In the genomic region with DNA sequence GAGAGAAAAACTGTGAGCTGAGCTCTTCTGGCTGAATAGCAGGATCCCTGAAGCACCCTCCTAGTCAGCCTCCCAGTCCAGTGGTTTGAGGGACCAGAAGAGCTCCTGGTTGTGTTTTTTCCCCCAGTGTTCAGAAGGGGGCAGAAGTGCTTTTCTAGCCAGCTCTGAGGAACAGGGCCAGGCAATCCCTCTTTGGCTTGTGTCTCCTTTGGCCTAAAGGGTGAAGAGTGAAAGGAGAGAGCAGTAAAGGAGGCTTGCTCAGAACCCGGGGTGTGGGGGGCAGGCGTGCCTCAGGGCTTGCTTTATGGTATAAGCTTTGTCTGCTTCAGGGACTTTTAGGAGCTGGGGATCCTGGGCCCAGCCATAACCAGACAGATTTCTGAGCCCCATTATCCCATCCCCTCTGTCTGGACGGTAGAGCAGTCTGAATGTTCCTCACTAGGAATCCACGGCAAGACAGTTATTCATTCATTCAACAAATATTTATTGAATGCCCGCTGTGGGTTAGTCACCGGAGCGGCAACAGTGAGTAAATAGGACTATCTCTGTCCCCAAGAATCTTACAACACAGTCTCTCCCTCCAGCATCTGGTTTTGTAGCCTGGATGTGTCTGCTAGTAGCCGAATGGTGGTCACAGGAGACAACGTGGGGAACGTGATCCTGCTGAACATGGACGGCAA, we compare ENCODE assay signal across 7 cellular contexts. TPM values are rescaled to one million over a fixed set of nuclear protein-coding genes. Genes with fewer than 3 reads are reported as not detected.
A peak's percentile ranks its signal among the peaks of the same experiment; 100 is the strongest.
DNase-seq lines count a peak whose midpoint lies in the region; ATAC-seq and TF ChIP-seq lines count a peak whose summit lies in the region.
"Had no signal": no experiment of that assay in that cellular context is flagged by ENCODE, and none has a peak within 500 bp of the region (broad histone marks: within the 10 kb centered on the region; RNA-seq: fewer than 3 reads in every experiment).

No MANE protein-coding gene starts in this region.

- no peaks in the 10 kb centered on the region for H3K9me3 ChIP-seq in endodermal cell (ENCODE audit: control insufficient read depth, low read length)
- H3K9me3 ChIP-seq in stomach smooth muscle (ENCODE audit: control insufficient read depth in 2 of 2, low read length in 2 of 2), result no peaks in the 10 kb centered on the region
- H3K9me3 ChIP-seq in colonic mucosa, result no peaks in the 10 kb centered on the region
- H3K9me3 ChIP-seq: ovary had no signal

- no peaks in the 10 kb centered on the region for H3K9me3 Mint-ChIP-seq in endodermal cell

- peaks cover 13% of the 10 kb centered on the region for H3K36me3 ChIP-seq in endodermal cell (ENCODE audit: control insufficient read depth, insufficient read depth, low read length)
- H3K36me3 ChIP-seq in stomach smooth muscle (ENCODE audit: control insufficient read depth in 2 of 2, insufficient read depth in 2 of 2, low read length in 2 of 2), result peaks cover 13 to 20% of the 10 kb centered on the region in 2 donors
- H3K36me3 ChIP-seq in colonic mucosa, result no peaks in the 10 kb centered on the region
- H3K36me3 ChIP-seq: ovary had no signal

- H3K9ac ChIP-seq in endodermal cell (ENCODE audit: extremely low read depth, low read length, poor library complexity, severe bottlenecking) (no peak overlapping the region), stomach smooth muscle (ENCODE audit: low read length in 2 of 2) (no peak overlapping the region), colonic mucosa (ENCODE audit: low read depth in 2 of 2, low read length in 2 of 2) (no peak overlapping the region)

- no peaks in the 10 kb centered on the region for H3K27me3 Mint-ChIP-seq in endodermal cell (ENCODE audit: insufficient read depth)

- TF ChIP-seq CTCF in C4-2B (conservative IDR thresholded peaks at IDR 0.05) (no peak), endodermal cell (conservative IDR thresholded peaks at IDR 0.05) (peak; percentile 70), colonic mucosa (IDR thresholded peaks at IDR 0.05) (no peak)

- no peak overlapping the region for H3K4me3 ChIP-seq in endodermal cell (ENCODE audit: low read length)
- H3K4me3 ChIP-seq in stomach smooth muscle (ENCODE audit: low read length in 2 of 2), result peak overlapping the region; percentile 23 to 47
- no peak overlapping the region for H3K4me3 ChIP-seq in colonic mucosa
- H3K4me3 ChIP-seq: ovary had no signal

- no peaks in the 10 kb centered on the region for H3K4me1 Mint-ChIP-seq in endodermal cell

- peaks cover 17% of the 10 kb centered on the region for H3K36me3 Mint-ChIP-seq in endodermal cell (ENCODE audit: low read depth)

- no peak overlapping the region for H3K4me3 Mint-ChIP-seq in endodermal cell

- H3K27ac ChIP-seq in C4-2B, result peak overlapping the region; percentile 70
- no peak overlapping the region for H3K27ac ChIP-seq in endodermal cell (ENCODE audit: low read depth, low read length)
- peak overlapping the region; percentile 62 for H3K27ac ChIP-seq in stomach smooth muscle (ENCODE audit: low read length)
- H3K27ac ChIP-seq in colonic mucosa, result no peak overlapping the region

- no peaks in the 10 kb centered on the region for H3K27me3 ChIP-seq in endodermal cell (ENCODE audit: control insufficient read depth, insufficient read depth, low read length, poor library complexity, severe bottlenecking)
- no peaks in the 10 kb centered on the region for H3K27me3 ChIP-seq in stomach smooth muscle (ENCODE audit: control insufficient read depth in 1 of 2, insufficient read depth in 2 of 2, low read length in 2 of 2)
- H3K27me3 ChIP-seq in colonic mucosa, result no peaks in the 10 kb centered on the region
- H3K27me3 ChIP-seq: ovary had no signal

- DNase-seq in NCI-H2029 (lab: John Stamatoyannopoulos, UW) (peak; percentile 11), endodermal cell (peak; percentile 76), colonic mucosa (no peak)

- peak overlapping the region; percentile 71 for H3K27ac Mint-ChIP-seq in endodermal cell

- H3K4me1 ChIP-seq in endodermal cell (ENCODE audit: control insufficient read depth, insufficient read depth, low read length) (no peaks in the 10 kb centered on the region), stomach smooth muscle (ENCODE audit: control insufficient read depth, insufficient read depth, low read length) (peaks cover 13% of the 10 kb centered on the region), colonic mucosa (no peaks in the 10 kb centered on the region)

- no peak for ATAC-seq in GM18861 (IDR thresholded peaks at IDR 0.05; ENCODE audit: unreplicated experiment)

- intact Hi-C loops in colonic mucosa (cut with DNase I), result no loop called here

- 88 to 96% methylated on average over 11 of the region's 11 CpGs for WGBS in endodermal cell (ENCODE audit: insufficient coverage in 1 of 2, insufficient read length in 1 of 2), 2 experiments

RNA-seq across cellular contexts. Expression of gene ACP2, which starts 14.5 kb away (rescaled TPM):
- total RNA-seq in endodermal cell (10 to 100 TPM; 42.9 to 45.9 TPM), colonic mucosa (10 to 100 TPM; 35.3 to 39.7 TPM)
- 34.7 TPM for polyA plus RNA-seq in endodermal cell (2013, experiment 1 of 2)
- 28.7 TPM for polyA plus RNA-seq in endodermal cell (2013, experiment 2 of 2)

RNA-seq across cellular contexts. Expression of gene DDB2, which starts 19.4 kb away (rescaled TPM):
- total RNA-seq in endodermal cell, result 10 to 100 TPM; 20.9 to 31.2 TPM
- 72.6 TPM for polyA plus RNA-seq in endodermal cell (2013, experiment 1 of 2)
- 69.3 TPM for polyA plus RNA-seq in endodermal cell (2013, experiment 2 of 2)
- 10 to 100 TPM; 28.0 to 46.5 TPM for total RNA-seq in colonic mucosa

RNA-seq across cellular contexts. Expression of gene NR1H3, which starts 23.7 kb away (rescaled TPM):
- total RNA-seq in endodermal cell, result 10 to 100 TPM; 29.4 to 34.6 TPM
- 19.1 TPM for polyA plus RNA-seq in endodermal cell (2013, experiment 1 of 2)
- polyA plus RNA-seq in endodermal cell (2013, experiment 2 of 2), result 17.6 TPM
- 10 to 100 TPM; 28.3 to 43.1 TPM for total RNA-seq in colonic mucosa

RNA-seq across cellular contexts. Expression of gene MADD, which starts 35.8 kb away (rescaled TPM):
- total RNA-seq in endodermal cell, result 10 to 100 TPM; 30.2 to 36.0 TPM
- 35.6 TPM for polyA plus RNA-seq in endodermal cell (2013, experiment 1 of 2)
- 30.8 TPM for polyA plus RNA-seq in endodermal cell (2013, experiment 2 of 2)
- total RNA-seq in colonic mucosa, result 10 to 100 TPM; 35.5 to 45.9 TPM

RNA-seq across cellular contexts. Expression of gene PACSIN3, which starts 47.9 kb away (rescaled TPM):
- total RNA-seq in endodermal cell (10 to 100 TPM; 48.0 to 66.6 TPM), colonic mucosa (10 to 100 TPM in 1 of 2 donors, 1 to 10 TPM in 1; 3.2 to 11.2 TPM)
- 22.9 TPM for polyA plus RNA-seq in endodermal cell (2013, experiment 1 of 2)
- polyA plus RNA-seq in endodermal cell (2013, experiment 2 of 2), result 18.0 TPM

Comparison
In these comparisons a context has a peak if more than half of its experiments do, and no peak if none do; other contexts are left out.
1. H3K27ac ChIP-seq: peak in C4-2B (single experiment) and stomach smooth muscle (single experiment); none in endodermal cell (single experiment) and colonic mucosa (single experiment).
2. H3K4me3 ChIP-seq: peak in stomach smooth muscle (2 of 2); none in endodermal cell (single experiment) and colonic mucosa (single experiment).